Comparison of ENCODE assay signal across 19 cellular contexts in genomic region chr20:63011798-63012197, GRCh38. TPM values are rescaled to one million over a fixed set of nuclear protein-coding genes. Genes with fewer than 3 reads are reported as not detected.
DNase-seq lines count a peak whose midpoint lies in the region; ATAC-seq and TF ChIP-seq lines count a peak whose summit lies in the region.
"Had no signal": no experiment of that assay in that cellular context is flagged by ENCODE, and none has a peak within 500 bp of the region (broad histone marks: within the 10 kb centered on the region; RNA-seq: fewer than 3 reads in every experiment).

No MANE protein-coding gene starts in this region.

- H3K9me3 ChIP-seq in DND-41 (ENCODE audit: insufficient read depth, low read length, severe bottlenecking): peaks cover 24% of the 10 kb centered on the region
- peaks cover 5% of the 10 kb centered on the region for H3K9me3 ChIP-seq in neural progenitor cell (ENCODE audit: low read depth)

- H3K36me3 Mint-ChIP-seq in neural progenitor cell: peaks cover 5% of the 10 kb centered on the region
- H3K36me3 Mint-ChIP-seq: IgD-negative memory B cell had no signal

- H3K9ac ChIP-seq in DND-41 (ENCODE audit: low read depth, low read length) (peak overlapping the region; percentile 95), neural progenitor cell (no peak overlapping the region)

- H2AFZ ChIP-seq in DND-41 (ENCODE audit: low read depth, low read length) (no peak overlapping the region), neural progenitor cell (replicated peaks) (no peak overlapping the region)

- peak overlapping the region in 1 of 2 experiments; percentile 44; a peak in 2 of 4 replicates for H3K4me3 ChIP-seq in DND-41 (ENCODE audit: low read depth in 1 of 2, low read length in 2 of 2)
- no peak overlapping the region for H3K4me3 ChIP-seq in neural progenitor cell
- H3K4me3 ChIP-seq: body of pancreas had no signal

- peaks cover 75% of the 10 kb centered on the region for H3K79me2 ChIP-seq in DND-41 (ENCODE audit: insufficient read depth, low read length)
- no peaks in the 10 kb centered on the region for H3K79me2 ChIP-seq in neural progenitor cell (ENCODE audit: low read depth)

- DNase-seq in DND-41 (no peak), HK-2 (ENCODE audit: unreplicated experiment) (peak; percentile 70), NCI-H446 treated with DMSO at 0.1 percent for 48 hours (lab: John Stamatoyannopoulos, UW) (peak; percentile 26), dedifferentiated amniotic fluid mesenchymal stem cell (ENCODE audit: extremely low spot score) (peak; percentile 30), neural progenitor cell (ENCODE audit: low spot score) (no peak)
- DNase-seq in activated CD4-positive, alpha-beta T cell treated with anti-CD3 and anti-CD28 coated beads for 1 hour: no peak
- DNase-seq: activated CD4-positive, alpha-beta T cell treated with anti-CD3 and anti-CD28 coated beads, Interleukin-2, amount 50 U/mL, for 4 hours; activated effector memory CD4-positive, alpha-beta T cell treated with Interleukin-2 at 50 U/mL for 16 hours; body of pancreas; mesendoderm; NCI-H2171 treated with DMSO at 0.1 percent for 48 hours; occipital lobe; RPMI8226 had no signal

- H3K4me3 Mint-ChIP-seq in neural progenitor cell: no peak overlapping the region
- H3K4me3 Mint-ChIP-seq: T-helper 2 cell treated with Interferon-gamma antibody and Interleukin-4, amounts not matched to agents 5 μg/mL and 100 μg/mL, for 36 hours had no signal

- peak overlapping the region; percentile 97 for H3K27ac ChIP-seq in DND-41 (ENCODE audit: low read length)
- no peak overlapping the region for H3K27ac ChIP-seq in neural progenitor cell
- H3K27ac ChIP-seq: body of pancreas, C4-2B had no signal

- H3K36me3 ChIP-seq in DND-41 (ENCODE audit: insufficient read depth, low read length) (peaks cover 36% of the 10 kb centered on the region), neural progenitor cell (no peaks in the 10 kb centered on the region)

- H3K27me3 ChIP-seq in DND-41 (ENCODE audit: insufficient read depth, low read length, poor library complexity) (no peaks in the 10 kb centered on the region), neural progenitor cell (peaks cover 76% of the 10 kb centered on the region)

- H3K4me1 Mint-ChIP-seq in neural progenitor cell: peaks cover 33% of the 10 kb centered on the region

- no peak overlapping the region for H3K27ac Mint-ChIP-seq in neural progenitor cell
- H3K27ac Mint-ChIP-seq: T-helper 2 cell treated with Interferon-gamma antibody and Interleukin-4, amounts not matched to agents 5 μg/mL and 100 μg/mL, for 36 hours had no signal

- H4K20me1 ChIP-seq in DND-41 (ENCODE audit: insufficient read depth, low read length) (peaks cover 9% of the 10 kb centered on the region), neural progenitor cell (ENCODE audit: low read depth) (peaks cover 22% of the 10 kb centered on the region)

- peak overlapping the region; percentile 58 for H3K4me2 ChIP-seq in DND-41 (ENCODE audit: insufficient read depth, low read length)
- no peak overlapping the region for H3K4me2 ChIP-seq in neural progenitor cell

- peaks cover 21% of the 10 kb centered on the region for H3K9me3 Mint-ChIP-seq in neural progenitor cell

- TF ChIP-seq POLR2A in GM18505 (IDR thresholded peaks at IDR 0.05; ENCODE audit: borderline replicate concordance, extremely low read depth, insufficient read depth, insufficient read length): no peak

- no peak for ATAC-seq in DND-41 (ENCODE audit: insufficient read depth, low read depth)
- ATAC-seq in GM18505 (IDR thresholded peaks at IDR 0.05; ENCODE audit: unreplicated experiment): no peak
- ATAC-seq in GM19035 (IDR thresholded peaks at IDR 0.05; ENCODE audit: unreplicated experiment): no peak
- ATAC-seq: body of pancreas had no signal

- peaks cover 15% of the 10 kb centered on the region for H3F3A ChIP-seq in neural progenitor cell (ENCODE audit: low read depth)

- TF ChIP-seq CTCF in DND-41 (IDR thresholded peaks at IDR 0.05; ENCODE audit: borderline replicate concordance, extremely low read depth, low read length, poor library complexity, severe bottlenecking) (no peak), neural progenitor cell (IDR thresholded peaks at IDR 0.05) (no peak)

- H3K4me1 ChIP-seq in DND-41 (ENCODE audit: insufficient read depth, low read length): peaks cover 48% of the 10 kb centered on the region
- H3K4me1 ChIP-seq in neural progenitor cell: peaks cover 26% of the 10 kb centered on the region

- peaks cover 43% of the 10 kb centered on the region for H3K27me3 Mint-ChIP-seq in neural progenitor cell (ENCODE audit: insufficient read depth, low read depth)

RNA-seq across cellular contexts. Expression of gene BHLHE23, which starts 5.0 kb away (rescaled TPM):
- 0.22 TPM in 1 of 2 replicates, not detected in the other for total RNA-seq in neural progenitor cell (ENCODE audit: low replicate concordance)
- total RNA-seq: body of pancreas, occipital lobe, subcutaneous adipose tissue had no signal

RNA-seq across cellular contexts. Expression of gene SLC17A9, which starts 59.3 kb away (rescaled TPM):
- total RNA-seq in neural progenitor cell (ENCODE audit: low replicate concordance): 0.17 and 0.74 TPM in 2 replicates

Comparison
In these comparisons a context has a peak if more than half of its experiments do, and no peak if none do; other contexts are left out.
1. DNase-seq: peak in HK-2 (single experiment), NCI-H446 treated with DMSO at 0.1 percent for 48 hours (single experiment) and dedifferentiated amniotic fluid mesenchymal stem cell (single experiment); none in DND-41 (single experiment), activated CD4-positive, alpha-beta T cell treated with anti-CD3 and anti-CD28 coated beads for 1 hour (single experiment) and neural progenitor cell (single experiment).